In the genomic region with DNA sequence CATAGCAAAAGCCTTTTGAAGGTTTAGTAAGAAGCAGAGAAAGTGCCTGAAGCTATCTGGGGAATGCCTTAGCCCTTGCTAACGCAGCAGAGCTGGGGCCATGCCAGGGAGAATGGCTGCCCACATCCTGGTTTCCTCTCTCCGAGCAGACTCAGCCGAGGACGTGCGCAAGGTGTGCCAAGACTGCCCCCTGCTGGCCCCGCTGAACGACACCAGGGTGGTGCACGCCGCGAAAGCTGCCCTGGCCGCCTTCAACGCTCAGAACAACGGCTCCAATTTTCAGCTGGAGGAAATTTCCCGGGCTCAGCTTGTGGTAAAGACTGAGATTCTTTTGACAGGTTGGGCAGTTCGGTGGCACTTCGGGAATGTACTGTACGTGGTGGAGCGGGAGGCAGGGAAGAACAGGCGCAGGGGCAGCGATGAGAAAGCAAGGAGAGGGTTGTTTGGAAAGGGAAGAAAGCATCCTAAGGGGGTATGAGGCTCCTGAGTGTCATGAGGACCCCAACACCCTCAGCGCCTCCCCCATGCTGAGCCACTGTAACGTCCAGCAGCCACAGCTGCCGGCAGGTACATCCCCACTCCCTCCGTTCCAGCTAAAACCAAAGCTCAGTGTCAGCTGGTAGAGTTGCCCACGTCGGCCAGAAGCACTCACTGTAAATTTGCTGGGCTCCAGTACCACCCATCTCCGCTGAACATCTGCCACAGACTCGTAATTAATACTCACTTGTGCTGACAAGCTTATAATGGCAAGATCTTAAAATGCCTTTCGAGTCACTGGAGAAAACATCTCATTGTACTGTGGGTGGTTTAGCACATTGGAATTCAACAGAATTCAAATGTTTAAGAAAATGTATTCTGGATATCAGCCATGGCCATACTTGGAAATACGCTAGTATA, we compare ENCODE assay signal across 8 cellular contexts. TPM values are rescaled to one million over a fixed set of nuclear protein-coding genes. Genes with fewer than 3 reads are reported as not detected.
A peak's percentile ranks its signal among the peaks of the same experiment; 100 is the strongest.
DNase-seq lines count a peak whose midpoint lies in the region; ATAC-seq and TF ChIP-seq lines count a peak whose summit lies in the region.

No MANE protein-coding gene starts in this region.

- no peak overlapping the region for H2BK20ac ChIP-seq in H9 (ENCODE audit: low read depth, low read length, poor library complexity, severe bottlenecking)

- no peak overlapping the region for H3K56ac ChIP-seq in H9 (ENCODE audit: insufficient read length, low read depth, low read length)

- no peak overlapping the region for H3K4ac ChIP-seq in H9 (ENCODE audit: low read depth, low read length)

- H3K4me3 ChIP-seq in LNCaP clone FGC (ENCODE audit: low read depth, low read length) (no peak overlapping the region), RWPE2 (ENCODE audit: severe bottlenecking) (no peak overlapping the region)

- intact Hi-C loops in activated T-helper 2 cell treated with anti-CD3 and anti-CD28 coated beads, Interferon-gamma antibody, Interleukin-2, Interleukin-4, amounts not matched to agents 10 μg/mL and 5 μg/mL and 100 μg/mL, durations not matched to agents 14 hours and 24 hours and 36 hours (cut with micrococcal nuclease) = loop anchor here (1.0 to 10.0 kb wide), 3 partner anchors 82 to 640 kb away; a partner anchor contains a TSS

- no CpG with 5 or more reads among the region's 30 CpGs for WGBS in H9 (ENCODE audit: extremely low coverage, insufficient read length, low lambda C conversion rate)

- H4K91ac ChIP-seq in H9 (ENCODE audit: insufficient read length, low read depth, low read length) = no peak overlapping the region

- no peaks in the 10 kb centered on the region for H4K20me1 ChIP-seq in H9 (ENCODE audit: control insufficient read depth, insufficient read depth, insufficient read length)

- H3K27me3 Mint-ChIP-seq in H9 (ENCODE audit: low read depth) = peaks cover 32% of the 10 kb centered on the region
- peaks cover 43% of the 10 kb centered on the region for H3K27me3 Mint-ChIP-seq in activated T-helper 2 cell treated with anti-CD3 and anti-CD28 coated beads, Interferon-gamma antibody, Interleukin-2, Interleukin-4, amounts not matched to agents 10 μg/mL and 5 μg/mL and 100 μg/mL, durations not matched to agents 14 hours and 24 hours and 36 hours (ENCODE audit: low read depth)

- H2BK12ac ChIP-seq in H9 (ENCODE audit: insufficient read length, low read depth, low read length) = no peak overlapping the region

- ATAC-seq in RWPE2 (ENCODE audit: low read depth) = peak; percentile 98

- H3K9me3 ChIP-seq in ES-I3 (ENCODE audit: control insufficient read depth, insufficient read depth, low read length) (no peaks in the 10 kb centered on the region), H9 (ENCODE audit: control insufficient read depth, low read depth, low read length) (no peaks in the 10 kb centered on the region), RWPE2 (ENCODE audit: severe bottlenecking) (no peaks in the 10 kb centered on the region)

- no peak overlapping the region; a peak in 1 of 7 replicates for H3K27ac Mint-ChIP-seq in H9
- H3K27ac Mint-ChIP-seq in activated T-helper 2 cell treated with anti-CD3 and anti-CD28 coated beads, Interferon-gamma antibody, Interleukin-2, Interleukin-4, amounts not matched to agents 10 μg/mL and 5 μg/mL and 100 μg/mL, durations not matched to agents 14 hours and 24 hours and 36 hours = peak overlapping the region; percentile 50

- H2BK120ac ChIP-seq in H9 (ENCODE audit: low read depth, low read length, poor library complexity, severe bottlenecking) = no peak overlapping the region

- no peak overlapping the region for H2BK15ac ChIP-seq in H9 (ENCODE audit: low read depth, low read length)

- H3K27ac ChIP-seq in H9 (ENCODE audit: insufficient read length, low read depth, low read length) = no peak overlapping the region
- peak overlapping the region; percentile 54 for H3K27ac ChIP-seq in RWPE2 (ENCODE audit: poor library complexity, severe bottlenecking)
- no peak overlapping the region for H3K27ac ChIP-seq in substantia nigra (ENCODE audit: low read depth, low read length, poor library complexity, severe bottlenecking)

- H3K27me3 ChIP-seq in H9 (ENCODE audit: insufficient read depth, low read length) = no peaks in the 10 kb centered on the region
- H3K27me3 ChIP-seq in RWPE2 (ENCODE audit: insufficient read depth, poor library complexity, severe bottlenecking) = no peaks in the 10 kb centered on the region

- H3K36me3 ChIP-seq in ES-I3 (ENCODE audit: insufficient read depth, low read length) (no peaks in the 10 kb centered on the region), RWPE2 (ENCODE audit: low read depth) (no peaks in the 10 kb centered on the region)

- no peak overlapping the region for H3K14ac ChIP-seq in H9 (ENCODE audit: insufficient read depth, low read length)

- no peak overlapping the region for H2AFZ ChIP-seq in H9 (ENCODE audit: low read length)

- no peak overlapping the region for H2BK5ac ChIP-seq in H9 (ENCODE audit: insufficient read length, low read length)

- no peaks in the 10 kb centered on the region for H3K79me2 ChIP-seq in H9 (ENCODE audit: insufficient read depth, low read length)

- peaks cover 14% of the 10 kb centered on the region in 2 experiments for H3K4me1 Mint-ChIP-seq in H9
- H3K4me1 Mint-ChIP-seq in activated T-helper 2 cell treated with anti-CD3 and anti-CD28 coated beads, Interferon-gamma antibody, Interleukin-2, Interleukin-4, amounts not matched to agents 10 μg/mL and 5 μg/mL and 100 μg/mL, durations not matched to agents 14 hours and 24 hours and 36 hours (ENCODE audit: low read depth) = peaks cover 13% of the 10 kb centered on the region

- no peak overlapping the region for H3T11ph ChIP-seq in H9 (ENCODE audit: low read length)

- H3K4me3 Mint-ChIP-seq in H9 = peak overlapping the region; percentile 43 to 61; a peak in 4 of 5 replicates
- H3K4me3 Mint-ChIP-seq in activated T-helper 2 cell treated with anti-CD3 and anti-CD28 coated beads, Interferon-gamma antibody, Interleukin-2, Interleukin-4, amounts not matched to agents 10 μg/mL and 5 μg/mL and 100 μg/mL, durations not matched to agents 14 hours and 24 hours and 36 hours (ENCODE audit: low read depth) = peak overlapping the region; percentile 61

- no peaks in the 10 kb centered on the region for H3K36me3 Mint-ChIP-seq in H9 (ENCODE audit: insufficient read depth in 1 of 3, low read depth in 3 of 3)
- no peaks in the 10 kb centered on the region for H3K36me3 Mint-ChIP-seq in activated T-helper 2 cell treated with anti-CD3 and anti-CD28 coated beads, Interferon-gamma antibody, Interleukin-2, Interleukin-4, amounts not matched to agents 10 μg/mL and 5 μg/mL and 100 μg/mL, durations not matched to agents 14 hours and 24 hours and 36 hours (ENCODE audit: low read depth)

- H3K23ac ChIP-seq in H9 (ENCODE audit: insufficient read length, low read depth, low read length) = no peak overlapping the region

- H3K9ac ChIP-seq in ES-I3 (ENCODE audit: low read depth, low read length) = peak overlapping the region; percentile 28; the same call in 1 of the 2 replicates
- H3K9ac ChIP-seq in H9 (ENCODE audit: extremely low read depth, insufficient read length, low read length) = no peak overlapping the region

- TF ChIP-seq CTCF in H9 (conservative IDR thresholded peaks at IDR 0.05) (peak; percentile 93), LNCaP clone FGC (IDR thresholded peaks at IDR 0.05; ENCODE audit: control insufficient read depth, extremely low read depth, insufficient read depth) (peak; percentile 95), RWPE2 (IDR thresholded peaks at IDR 0.05; ENCODE audit: poor library complexity, severe bottlenecking) (peak; percentile 97)

- DNase-seq in H9 (peak; percentile 89), LNCaP clone FGC (ENCODE audit: low read depth) (peak; percentile 75), RWPE2 (ENCODE audit: low spot score) (peak; percentile 96), fibroblast of the conjunctiva (ENCODE audit: low read depth) (peak; percentile 95), non-pigmented ciliary epithelial cell (ENCODE audit: low read depth) (peak; percentile 91), substantia nigra (lab: John Stamatoyannopoulos, UW) (peak in 48 of 49 donors; percentile 11 to 85 (median 66))
- DNase-seq in activated T-helper 2 cell treated with anti-CD3 and anti-CD28 coated beads, Interferon-gamma antibody, Interleukin-2, Interleukin-4, amounts not matched to agents 10 μg/mL and 5 μg/mL and 100 μg/mL, durations not matched to agents 14 hours and 24 hours and 36 hours (ENCODE audit: low spot score) = peak; percentile 77

- H3K4me2 ChIP-seq in H9 (ENCODE audit: insufficient read depth, insufficient read length, low read length) = peak overlapping the region; percentile 34

- H3K18ac ChIP-seq in H9 (ENCODE audit: insufficient read length, low read depth, low read length) = peak overlapping the region; percentile 1

- H4K8ac ChIP-seq in H9 (replicated peaks; ENCODE audit: insufficient read length, low read depth, low read length) = no peak overlapping the region

- no peak overlapping the region for H2AK5ac ChIP-seq in H9 (ENCODE audit: insufficient read length, low read length)

- peaks cover 5% of the 10 kb centered on the region for H3K4me1 ChIP-seq in ES-I3 (ENCODE audit: insufficient read depth, low read length)
- no peaks in the 10 kb centered on the region; the same call in 1 of the 2 replicates for H3K4me1 ChIP-seq in H9 (ENCODE audit: insufficient read depth, low read length)
- H3K4me1 ChIP-seq in RWPE2 (ENCODE audit: insufficient read depth, poor library complexity, severe bottlenecking) = peaks cover 7% of the 10 kb centered on the region

- no peaks in the 10 kb centered on the region for H3K9me3 Mint-ChIP-seq in H9
- no peaks in the 10 kb centered on the region for H3K9me3 Mint-ChIP-seq in activated T-helper 2 cell treated with anti-CD3 and anti-CD28 coated beads, Interferon-gamma antibody, Interleukin-2, Interleukin-4, amounts not matched to agents 10 μg/mL and 5 μg/mL and 100 μg/mL, durations not matched to agents 14 hours and 24 hours and 36 hours

- no peaks in the 10 kb centered on the region for H3K79me1 ChIP-seq in H9 (ENCODE audit: insufficient read depth, low read depth, low read length, poor library complexity, severe bottlenecking)

- H3K23me2 ChIP-seq in H9 (ENCODE audit: insufficient read length, low read depth, low read length, poor library complexity, severe bottlenecking) = no peaks in the 10 kb centered on the region

- no peak overlapping the region for H4K5ac ChIP-seq in H9 (ENCODE audit: insufficient read length, low read depth, low read length)

RNA-seq across cellular contexts. Expression of a gene that starts 4.4 kb away (rescaled TPM):
- 0.13 TPM in 1 of 2 replicates, not detected in the other for total RNA-seq in H9 (2021)
- total RNA-seq in activated T-helper 2 cell treated with anti-CD3 and anti-CD28 coated beads, Interferon-gamma antibody, Interleukin-2, Interleukin-4, amounts not matched to agents 10 μg/mL and 5 μg/mL and 100 μg/mL, durations not matched to agents 14 hours and 24 hours and 36 hours = not detected in 2 replicates

RNA-seq across cellular contexts. Expression of a gene that starts 22.9 kb away (rescaled TPM):
- total RNA-seq in H9 (2021) = not detected in 2 replicates
- total RNA-seq in activated T-helper 2 cell treated with anti-CD3 and anti-CD28 coated beads, Interferon-gamma antibody, Interleukin-2, Interleukin-4, amounts not matched to agents 10 μg/mL and 5 μg/mL and 100 μg/mL, durations not matched to agents 14 hours and 24 hours and 36 hours = not detected in 2 replicates

RNA-seq across cellular contexts. Expression of a gene that starts 46.8 kb away (rescaled TPM):
- 57.4 and 61.2 TPM in 2 replicates for total RNA-seq in H9 (2021)
- 66.3 and 72.8 TPM in 2 replicates for total RNA-seq in activated T-helper 2 cell treated with anti-CD3 and anti-CD28 coated beads, Interferon-gamma antibody, Interleukin-2, Interleukin-4, amounts not matched to agents 10 μg/mL and 5 μg/mL and 100 μg/mL, durations not matched to agents 14 hours and 24 hours and 36 hours

RNA-seq across cellular contexts. Expression of a gene that starts 48.5 kb away (rescaled TPM):
- total RNA-seq in H9 (2021) = not detected in 2 replicates
- not detected in 2 replicates for total RNA-seq in activated T-helper 2 cell treated with anti-CD3 and anti-CD28 coated beads, Interferon-gamma antibody, Interleukin-2, Interleukin-4, amounts not matched to agents 10 μg/mL and 5 μg/mL and 100 μg/mL, durations not matched to agents 14 hours and 24 hours and 36 hours

RNA-seq across cellular contexts. Expression of a gene that starts 50.1 kb away (rescaled TPM):
- 7.4 and 8.6 TPM in 2 replicates for total RNA-seq in H9 (2021)
- 17.5 and 17.7 TPM in 2 replicates for total RNA-seq in activated T-helper 2 cell treated with anti-CD3 and anti-CD28 coated beads, Interferon-gamma antibody, Interleukin-2, Interleukin-4, amounts not matched to agents 10 μg/mL and 5 μg/mL and 100 μg/mL, durations not matched to agents 14 hours and 24 hours and 36 hours
